ENCODE assay signal across 19 cellular contexts in the genomic region with DNA sequence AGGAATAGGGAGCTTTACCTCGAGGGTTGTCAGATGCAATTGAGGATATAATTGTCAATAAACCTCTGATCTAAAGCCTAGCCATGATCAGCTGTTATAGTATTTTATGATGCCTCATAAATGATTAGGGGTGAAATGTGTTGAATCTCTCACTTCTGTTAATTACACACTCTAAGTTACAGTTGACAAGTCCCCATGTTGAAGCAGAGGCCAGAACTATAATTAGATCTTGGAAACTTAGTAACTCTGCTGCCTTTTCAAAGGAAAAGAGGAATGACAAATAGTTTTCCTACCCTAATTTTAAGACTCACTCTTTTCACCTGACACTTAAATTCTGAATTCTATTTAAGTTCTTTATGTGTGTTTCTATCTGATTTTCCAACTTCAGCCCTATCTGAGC. TPM values are rescaled to one million over a fixed set of nuclear protein-coding genes. Genes with fewer than 3 reads are reported as not detected.
DNase-seq lines count a peak whose midpoint lies in the region; ATAC-seq, FAIRE-seq and TF ChIP-seq lines count a peak whose summit lies in the region.
"Had no signal": no experiment of that assay in that cellular context is flagged by ENCODE, and none has a peak within 500 bp of the region (broad histone marks: within the 10 kb centered on the region; RNA-seq: fewer than 3 reads in every experiment).

No MANE protein-coding gene starts in this region.

- ATAC-seq in heart left ventricle (no peak), GM12878 (no peak), psoas muscle (peak in 1 of 4 donors; percentile 35)

- H3K27me3 ChIP-seq in left ventricle myocardium inferior (ENCODE audit: low read depth): no peaks in the 10 kb centered on the region
- H3K27me3 ChIP-seq in heart left ventricle: no peaks in the 10 kb centered on the region
- H3K27me3 ChIP-seq in GM12878 (replicated peaks in 1 of 2; ENCODE audit: control insufficient read depth in 2 of 2, insufficient read depth in 2 of 2, low read length in 1 of 2): no peaks in the 10 kb centered on the region
- no peaks in the 10 kb centered on the region for H3K27me3 ChIP-seq in psoas muscle (ENCODE audit: insufficient read depth in 3 of 3, low read length in 2 of 3)
- no peaks in the 10 kb centered on the region for H3K27me3 ChIP-seq in PC-9 (ENCODE audit: insufficient read depth, low read depth)

- no peak overlapping the region for H3K4me3 Mint-ChIP-seq in HFFc6
- H3K4me3 Mint-ChIP-seq: B cell; CD4-positive, alpha-beta T cell; H9 had no signal

- no peaks in the 10 kb centered on the region for H3F3A ChIP-seq in PC-9 (ENCODE audit: insufficient read depth, low read depth)

- TF ChIP-seq EP300 in GM12878 (IDR thresholded peaks at IDR 0.05; ENCODE audit: borderline replicate concordance in 1 of 2, control insufficient read depth in 1 of 2, low read depth in 2 of 2, low read length in 2 of 2): no peak

- H3K27ac Mint-ChIP-seq in HFFc6: no peak overlapping the region
- H3K27ac Mint-ChIP-seq: B cell; CD4-positive, alpha-beta T cell; H9 had no signal

- WGBS in heart left ventricle, 4 donors: 58 to 67% (median 62%) methylated on average over 1 of the region's 1 CpG
- 93% methylated on average over 1 of the region's 1 CpG for WGBS in GM12878 (ENCODE audit: insufficient coverage, insufficient replicate concordance, low lambda C conversion rate, missing lambda C conversion rate)
- 18 to 22% (median 20%) methylated on average over 1 of the region's 1 CpG for WGBS in psoas muscle, 3 donors

- H3K36me3 ChIP-seq in left ventricle myocardium inferior (peaks cover 29% of the 10 kb centered on the region), heart left ventricle (peaks cover 0 to 72% (median 51%) of the 10 kb centered on the region in 9 donors), GM12878 (ENCODE audit: control insufficient read depth in 2 of 2, insufficient read depth in 2 of 2, low read length in 1 of 2) (peaks cover 0 to 2% of the 10 kb centered on the region in 2 experiments; a peak in 3 of 4 replicates), psoas muscle (ENCODE audit: insufficient read depth in 1 of 2, low read depth in 1 of 2) (peaks cover 0 to 37% of the 10 kb centered on the region in 2 donors), PC-9 (ENCODE audit: low read depth) (no peaks in the 10 kb centered on the region)

- H3K4me2 ChIP-seq in GM12878 (ENCODE audit: control insufficient read depth, insufficient read depth): no peak overlapping the region
- no peak overlapping the region for H3K4me2 ChIP-seq in PC-9

- TF ChIP-seq RAD21 in GM12878 (IDR thresholded peaks at IDR 0.05; ENCODE audit: insufficient read depth, low read depth, low read length): no peak

- BruUV-seq in GM12878 (replicated peaks; lab: Mats Ljungman, UMichigan): no TSS peak
- BruUV-seq in PC-9 (replicated peaks; lab: Mats Ljungman, UMichigan): no TSS peak

- no peak for TF ChIP-seq CTCF in left ventricle myocardium inferior (IDR thresholded peaks at IDR 0.05; ENCODE audit: borderline replicate concordance)
- TF ChIP-seq CTCF in heart left ventricle (IDR thresholded peaks at IDR 0.05): no peak
- TF ChIP-seq CTCF in GM12878 (IDR thresholded peaks at IDR 0.05 in 2 of 3, conservative IDR thresholded peaks at IDR 0.05 in 1 of 3; ENCODE audit: control insufficient read depth in 2 of 3, extremely low read depth in 1 of 3, insufficient read depth in 1 of 3, low read depth in 3 of 3, low read length in 3 of 3): no peak
- TF ChIP-seq CTCF in psoas muscle (IDR thresholded peaks at IDR 0.05): no peak
- no peak for TF ChIP-seq CTCF in PC-9 (conservative IDR thresholded peaks at IDR 0.05)
- no peak for TF ChIP-seq CTCF in HFFc6 (IDR thresholded peaks at IDR 0.05)

- H2AFZ ChIP-seq in GM12878 (ENCODE audit: control insufficient read depth, low read depth, low read length) (no peak overlapping the region), PC-9 (no peak overlapping the region)

- intact Hi-C loops in left ventricle myocardium inferior (cut with micrococcal nuclease) (no loop called here), heart left ventricle (cut with DNase I) (no loop called here), GM12878 (cut with micrococcal nuclease; ENCODE audit: unreplicated experiment) (no loop called here), psoas muscle (cut with DNase I) (no loop called here), PC-9 (cut with micrococcal nuclease; ENCODE audit: unreplicated experiment) (no loop called here)

- H3K27me3 Mint-ChIP-seq in HFFc6 (ENCODE audit: insufficient read depth): no peaks in the 10 kb centered on the region
- H3K27me3 Mint-ChIP-seq: B cell; CD4-positive, alpha-beta T cell had no signal

- no peaks in the 10 kb centered on the region for H3K4me1 Mint-ChIP-seq in HFFc6 (ENCODE audit: low read depth)
- H3K4me1 Mint-ChIP-seq: B cell, H9 had no signal

- no peak for DNase-seq in left ventricle myocardium inferior
- DNase-seq in heart left ventricle: no peak
- DNase-seq in G401 (ENCODE audit: low spot score): peak; percentile 31
- no peak for DNase-seq in GM12878 (ENCODE audit: low read depth, low spot score)
- no peak for DNase-seq in psoas muscle
- no peak for DNase-seq in PC-9
- no peak for DNase-seq in HFFc6
- DNase-seq: Calu3; CD4-positive, alpha-beta T cell; DMS153; DMS79 treated with DMSO at 0.1 percent for 48 hours; EL; GDM1; GOT3; H9 had no signal

- no peaks in the 10 kb centered on the region for H3K9me2 ChIP-seq in PC-9 (ENCODE audit: insufficient read depth)

- peak; percentile 31 for FAIRE-seq in GM12878 (lab: Jason Lieb, UNC)
- FAIRE-seq: A204.1, GM19239 had no signal

- H3K9me3 Mint-ChIP-seq in HFFc6: no peaks in the 10 kb centered on the region
- H3K9me3 Mint-ChIP-seq: CD4-positive, alpha-beta T cell; H9 had no signal

- H3K9me3 ChIP-seq in left ventricle myocardium inferior (replicated peaks): no peaks in the 10 kb centered on the region
- H3K9me3 ChIP-seq in heart left ventricle: no peaks in the 10 kb centered on the region
- no peaks in the 10 kb centered on the region for H3K9me3 ChIP-seq in GM12878 (replicated peaks; ENCODE audit: control insufficient read depth, insufficient read depth, low read length)
- no peaks in the 10 kb centered on the region for H3K9me3 ChIP-seq in psoas muscle
- no peaks in the 10 kb centered on the region for H3K9me3 ChIP-seq in PC-9 (ENCODE audit: insufficient read depth, low read depth)

- H3K27ac ChIP-seq in left ventricle myocardium inferior (replicated peaks) (peak overlapping the region; percentile 50), heart left ventricle (peak overlapping the region in 5 of 12 donors; percentile 7 to 43 (median 35)), GM12878 (ENCODE audit: control insufficient read depth, insufficient read depth) (no peak overlapping the region), psoas muscle (peak overlapping the region; percentile 31), PC-9 (no peak overlapping the region)
- H3K27ac ChIP-seq: HL-60 had no signal

- TF ChIP-seq POLR2A in heart left ventricle (IDR thresholded peaks at IDR 0.05): no peak
- TF ChIP-seq POLR2A in GM12878 (IDR thresholded peaks at IDR 0.05; ENCODE audit: low read depth, low read length): no peak

- SMC1A ChIA-PET in GM12878 (lab: Charles Lee; ENCODE audit: uncharacterized antibody, unreplicated experiment): no interaction called here

- H3K9ac ChIP-seq in GM12878 (ENCODE audit: control insufficient read depth, insufficient read depth, low read length): no peak overlapping the region

- no peak overlapping the region for H3K4me3 ChIP-seq in left ventricle myocardium inferior
- H3K4me3 ChIP-seq in heart left ventricle: no peak overlapping the region
- no peak overlapping the region for H3K4me3 ChIP-seq in GM12878
- no peak overlapping the region for H3K4me3 ChIP-seq in psoas muscle
- H3K4me3 ChIP-seq in PC-9: no peak overlapping the region

- RAD21 ChIA-PET in GM12878 (lab: Charles Lee; ENCODE audit: unreplicated experiment): no interaction called here

- H4K20me1 ChIP-seq in GM12878 (ENCODE audit: control insufficient read depth, insufficient read depth) (no peaks in the 10 kb centered on the region), PC-9 (ENCODE audit: insufficient read depth) (no peaks in the 10 kb centered on the region)

- in situ Hi-C loops in G401 (cut with HindIII; ENCODE audit: low sequenced_read_pairs): no loop called here
- in situ Hi-C loops in GM12878 (cut with MboI): no loop called here

- CTCF ChIA-PET in GM12878 (lab: Yijun Ruan, JAX): no interaction called here
- CTCF ChIA-PET in PC-9 (lab: Charles Lee): no interaction called here

- no peaks in the 10 kb centered on the region for H3K36me3 Mint-ChIP-seq in HFFc6 (ENCODE audit: low read depth)

- H3K4me1 ChIP-seq in left ventricle myocardium inferior (peaks cover 20% of the 10 kb centered on the region), heart left ventricle (peaks cover 0 to 11% (median 0%) of the 10 kb centered on the region in 12 donors), GM12878 (ENCODE audit: control insufficient read depth, insufficient read depth, low read length) (no peaks in the 10 kb centered on the region), psoas muscle (peaks cover 18% of the 10 kb centered on the region), PC-9 (replicated peaks; ENCODE audit: insufficient read depth) (no peaks in the 10 kb centered on the region)

- H3K79me2 ChIP-seq in GM12878 (ENCODE audit: control insufficient read depth, insufficient read depth, low read length) (no peaks in the 10 kb centered on the region), PC-9 (ENCODE audit: low read depth) (no peaks in the 10 kb centered on the region)

- POLR2A ChIA-PET in GM12878 (lab: Charles Lee) (no interaction called here), PC-9 (lab: Charles Lee; ENCODE audit: unreplicated experiment) (no interaction called here)

RNA-seq across cellular contexts. Expression of a gene that starts 33.8 kb away (rescaled TPM):
- total RNA-seq in left ventricle myocardium inferior: 2.5 TPM
- total RNA-seq in heart left ventricle: 1 to 10 TPM in 8 of 9 donors, under 1 TPM in 1; 0.94 to 6.2 (median 3.0) TPM
- 1 to 10 TPM; 1.1 to 1.4 TPM for polyA plus RNA-seq in heart left ventricle
- total RNA-seq in G401 (2014; rRNA removed; shearing (Covaris generic)): 5.1 and 7.9 TPM in 2 replicates
- 4.1 and 4.4 TPM in 2 replicates for total RNA-seq in GM12878 (2013; cell fraction: nucleolus; rRNA removed)
- total RNA-seq in GM12878 (2014; rRNA removed): 2.6 and 3.3 TPM in 2 replicates
- 3.3 and 3.4 TPM in 2 replicates for total RNA-seq in GM12878 (2014; rRNA removed; fragmentation: Illumina TruSeq; extraction: Trizol)
- 2.8 and 3.0 TPM in 2 replicates for total RNA-seq in GM12878 (2021)
- polyA plus RNA-seq in GM12878 (2011; ENCODE audit: low read depth): 0.89 TPM
- 3.2 and 5.5 TPM in 2 replicates for polyA plus RNA-seq in GM12878 (2011; rRNA removed)
- polyA plus RNA-seq in GM12878 (2011; cell fraction: cytosol; rRNA removed): 0.95 and 1.9 TPM in 2 replicates
- 1.7 and 2.6 TPM in 2 replicates for polyA plus RNA-seq in GM12878 (2011; cell fraction: nucleus; rRNA removed)
- polyA plus RNA-seq in GM12878 (2012): 1.8 and 2.5 TPM in 2 replicates
- 2.9 and 3.5 TPM in 2 replicates for polyA plus RNA-seq in GM12878 (2014; fragmentation: Illumina TruSeq; extraction: Trizol)
- polyA plus RNA-seq in GM12878 (2014; fragmentation: Nextera tagmentation; extraction: Ambion mirVana): 1 to 10 TPM in 1 of 2 experiments, under 1 TPM in 1; 0.75 to 1.4 TPM
- polyA plus RNA-seq in GM12878 (2014; rRNA removed): 1.2 and 1.8 TPM in 2 replicates
- polyA plus RNA-seq in GM12878 (2016; fragmentation: Nextera tagmentation; extraction: Ambion mirVana): 1 to 10 TPM; 2.8 to 2.9 TPM
- 2.3 and 2.4 TPM in 2 replicates for polyA minus RNA-seq in GM12878 (2011; rRNA and poly(A)+ RNA removed)
- 1.5 and 2.1 TPM in 2 replicates for polyA minus RNA-seq in GM12878 (2011; cell fraction: cytosol; rRNA and poly(A)+ RNA removed)
- 0.77 and 1.5 TPM in 2 replicates for polyA minus RNA-seq in GM12878 (2011; cell fraction: nucleus; rRNA and poly(A)+ RNA removed)
- total RNA-seq in psoas muscle: 1 to 10 TPM in 3 of 4 donors, under 1 TPM in 1; 0.85 to 2.2 (median 1.6) TPM
- polyA plus RNA-seq in psoas muscle: 1 to 10 TPM in 1 of 3 donors, under 1 TPM in 2; 0.53 to 1.2 (median 0.70) TPM
- 6.7 and 7.4 TPM in 2 replicates for total RNA-seq in PC-9 (2021)
- 1 to 10 TPM; 4.6 to 6.4 (median 5.7) TPM for total RNA-seq in HFFc6 (2021; fragmentation: NEBNext Ultra II Directional; extraction: Animal tissue kit (Norgen Biotek cat#: 25700))

RNA-seq across cellular contexts. Expression of a gene that starts 38.2 kb away (rescaled TPM):
- total RNA-seq in left ventricle myocardium inferior: 132 TPM
- total RNA-seq in heart left ventricle: 100 to 1,000 TPM in 5 of 9 donors, 10 to 100 TPM in 4; 33.6 to 159 (median 121) TPM
- polyA plus RNA-seq in heart left ventricle: 10 to 100 TPM; 27.6 to 65.7 TPM
- total RNA-seq in G401 (2014; rRNA removed; shearing (Covaris generic)): 78.3 and 99.2 TPM in 2 replicates
- total RNA-seq in GM12878 (2013; cell fraction: nucleolus; rRNA removed): 2.4 and 3.1 TPM in 2 replicates
- 13.6 and 20.8 TPM in 2 replicates for total RNA-seq in GM12878 (2014; rRNA removed)
- 10.1 and 10.4 TPM in 2 replicates for total RNA-seq in GM12878 (2014; rRNA removed; fragmentation: Illumina TruSeq; extraction: Trizol)
- 35.8 and 40.9 TPM in 2 replicates for total RNA-seq in GM12878 (2021)
- polyA plus RNA-seq in GM12878 (2011; ENCODE audit: low read depth): 9.1 TPM
- polyA plus RNA-seq in GM12878 (2011; rRNA removed): 10.2 and 16.8 TPM in 2 replicates
- 6.1 and 6.3 TPM in 2 replicates for polyA plus RNA-seq in GM12878 (2011; cell fraction: cytosol; rRNA removed)
- 3.1 and 3.2 TPM in 2 replicates for polyA plus RNA-seq in GM12878 (2011; cell fraction: nucleus; rRNA removed)
- polyA plus RNA-seq in GM12878 (2012): 14.8 and 19.9 TPM in 2 replicates
- 12.3 and 14.5 TPM in 2 replicates for polyA plus RNA-seq in GM12878 (2014; fragmentation: Illumina TruSeq; extraction: Trizol)
- 1 to 10 TPM; 4.0 to 8.5 TPM for polyA plus RNA-seq in GM12878 (2014; fragmentation: Nextera tagmentation; extraction: Ambion mirVana)
- 31.4 and 32.2 TPM in 2 replicates for polyA plus RNA-seq in GM12878 (2014; rRNA removed)
- 10 to 100 TPM; 25.1 to 28.8 TPM for polyA plus RNA-seq in GM12878 (2016; fragmentation: Nextera tagmentation; extraction: Ambion mirVana)
- 1.7 and 3.4 TPM in 2 replicates for polyA minus RNA-seq in GM12878 (2011; rRNA and poly(A)+ RNA removed)
- polyA minus RNA-seq in GM12878 (2011; cell fraction: cytosol; rRNA and poly(A)+ RNA removed): 1.1 and 3.4 TPM in 2 replicates
- 1.3 and 3.2 TPM in 2 replicates for polyA minus RNA-seq in GM12878 (2011; cell fraction: nucleus; rRNA and poly(A)+ RNA removed)
- total RNA-seq in psoas muscle: 10 to 100 TPM; 44.2 to 67.4 (median 54.3) TPM
- polyA plus RNA-seq in psoas muscle: 10 to 100 TPM; 25.2 to 57.6 (median 31.0) TPM
- 29.0 and 33.7 TPM in 2 replicates for total RNA-seq in PC-9 (2021)
- total RNA-seq in HFFc6 (2021; fragmentation: NEBNext Ultra II Directional; extraction: Animal tissue kit (Norgen Biotek cat#: 25700)): 10 to 100 TPM; 34.7 to 64.2 (median 41.3) TPM

Comparison
In these comparisons a context has a peak if more than half of its experiments do, and no peak if none do; other contexts are left out.
1. H3K27ac ChIP-seq: peak in left ventricle myocardium inferior (single experiment) and psoas muscle (single experiment); none in GM12878 (single experiment) and PC-9 (single experiment).